Comparison of ENCODE assay signal across 8 cellular contexts in the genomic region with DNA sequence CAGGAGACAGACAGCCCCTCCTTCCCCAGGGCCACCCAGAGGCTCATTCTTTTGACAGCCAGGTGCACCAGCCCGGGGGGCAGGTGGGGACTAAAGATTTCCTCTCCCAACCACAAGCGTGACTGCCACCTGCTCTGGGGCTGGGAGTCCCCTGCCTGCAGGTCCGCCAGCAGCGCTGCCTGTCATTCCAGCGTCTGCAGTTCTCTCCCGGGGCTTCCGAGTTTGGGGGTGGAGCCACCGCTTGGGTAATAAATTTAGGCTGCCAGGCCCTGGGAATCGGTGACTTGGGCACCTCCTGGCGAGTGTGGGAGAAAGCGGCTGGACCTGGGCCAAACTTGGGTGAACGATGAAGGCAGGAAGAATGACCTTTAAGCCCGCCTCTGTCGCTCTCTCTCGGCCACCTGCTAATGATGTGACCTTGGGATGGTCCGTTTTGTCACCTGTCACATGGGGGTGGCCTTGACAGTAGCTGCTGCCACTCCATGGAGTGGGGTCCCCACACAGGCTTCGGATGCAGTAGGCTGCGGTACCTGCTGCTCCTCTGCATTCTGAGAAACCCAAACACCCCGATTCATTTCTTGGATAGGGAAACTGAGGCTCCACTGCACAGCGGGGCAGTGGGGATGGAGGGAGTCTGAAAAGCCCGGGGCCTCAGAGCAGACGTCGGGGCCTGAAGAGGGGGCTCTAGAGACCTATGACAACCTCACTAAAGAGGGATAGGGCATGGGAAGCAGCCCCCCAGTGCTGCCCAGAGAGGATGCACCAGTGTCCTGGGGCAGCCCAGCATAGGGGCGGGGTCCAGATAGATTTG. TPM values are rescaled to one million over a fixed set of nuclear protein-coding genes. Genes with fewer than 3 reads are reported as not detected.
DNase-seq lines count a peak whose midpoint lies in the region; TF ChIP-seq lines count a peak whose summit lies in the region.

No MANE protein-coding gene starts in this region.

- peaks cover 0 to 22% (median 0%) of the 10 kb centered on the region in 3 donors for H3K36me3 ChIP-seq in esophagus squamous epithelium
- H3K36me3 ChIP-seq in neural progenitor cell: no peaks in the 10 kb centered on the region

- no peak overlapping the region for H3K9ac ChIP-seq in neural progenitor cell

- no peaks in the 10 kb centered on the region for H3K36me3 Mint-ChIP-seq in T-helper 2 cell treated with Interferon-gamma antibody and Interleukin-4, amounts not matched to agents 5 μg/mL and 100 μg/mL, for 36 hours (ENCODE audit: low read depth)
- no peaks in the 10 kb centered on the region for H3K36me3 Mint-ChIP-seq in neural progenitor cell

- no peaks in the 10 kb centered on the region for H3K9me3 Mint-ChIP-seq in T-helper 2 cell treated with Interferon-gamma antibody and Interleukin-4, amounts not matched to agents 5 μg/mL and 100 μg/mL, for 36 hours
- no peaks in the 10 kb centered on the region for H3K9me3 Mint-ChIP-seq in neural progenitor cell

- H3K4me2 ChIP-seq in neural progenitor cell: peak overlapping the region; percentile 60

- intact Hi-C loops in esophagus squamous epithelium (cut with DNase I): no loop called here

- peaks cover 21% of the 10 kb centered on the region for H3F3A ChIP-seq in neural progenitor cell (ENCODE audit: low read depth)

- 20 to 51% methylated on average over 7 to 15 of the region's 24 CpGs for WGBS in esophagus squamous epithelium, 2 donors

- H2AFZ ChIP-seq in neural progenitor cell (replicated peaks): no peak overlapping the region

- H3K9me3 ChIP-seq in esophagus squamous epithelium (no peaks in the 10 kb centered on the region), neural progenitor cell (ENCODE audit: low read depth) (no peaks in the 10 kb centered on the region)

- TF ChIP-seq CTCF in esophagus squamous epithelium (IDR thresholded peaks at IDR 0.05): peak in 1 of 6 experiments; percentile 13
- TF ChIP-seq CTCF in neural progenitor cell (IDR thresholded peaks at IDR 0.05): no peak

- peaks cover 6% of the 10 kb centered on the region for H3K4me1 Mint-ChIP-seq in T-helper 2 cell treated with Interferon-gamma antibody and Interleukin-4, amounts not matched to agents 5 μg/mL and 100 μg/mL, for 36 hours (ENCODE audit: low read depth)
- peaks cover 13% of the 10 kb centered on the region for H3K4me1 Mint-ChIP-seq in neural progenitor cell

- DNase-seq in NCI-H524 (lab: John Stamatoyannopoulos, UW) (peak; percentile 86 to 90), NCI-H524 treated with DMSO at 0.1 percent for 48 hours (lab: John Stamatoyannopoulos, UW) (no peak), NCI-H1436 (lab: John Stamatoyannopoulos, UW) (peak; percentile 96), esophagus squamous epithelium (lab: John Stamatoyannopoulos, UW) (no peak), neural progenitor cell (ENCODE audit: low spot score) (peak; percentile 82), hippocampal formation (lab: John Stamatoyannopoulos, UW) (no peak), GDM1 (lab: John Stamatoyannopoulos, UW) (no peak)
- DNase-seq in T-helper 2 cell treated with Interferon-gamma antibody and Interleukin-4, amounts not matched to agents 5 μg/mL and 100 μg/mL, for 36 hours (ENCODE audit: low spot score): no peak

- H3K4me3 ChIP-seq in esophagus squamous epithelium: peak overlapping the region in 1 of 4 donors; percentile 77
- no peak overlapping the region for H3K4me3 ChIP-seq in neural progenitor cell

- H3K4me3 Mint-ChIP-seq in T-helper 2 cell treated with Interferon-gamma antibody and Interleukin-4, amounts not matched to agents 5 μg/mL and 100 μg/mL, for 36 hours: peak overlapping the region; percentile 89
- peak overlapping the region; percentile 85 for H3K4me3 Mint-ChIP-seq in neural progenitor cell

- H3K27ac ChIP-seq in esophagus squamous epithelium (peak overlapping the region; percentile 63 to 94 (median 79)), neural progenitor cell (no peak overlapping the region)

- peaks cover 5% of the 10 kb centered on the region for H4K20me1 ChIP-seq in neural progenitor cell (ENCODE audit: low read depth)

- H3K27me3 Mint-ChIP-seq in T-helper 2 cell treated with Interferon-gamma antibody and Interleukin-4, amounts not matched to agents 5 μg/mL and 100 μg/mL, for 36 hours (ENCODE audit: low read depth): peaks cover 3% of the 10 kb centered on the region
- H3K27me3 Mint-ChIP-seq in neural progenitor cell (ENCODE audit: insufficient read depth, low read depth): peaks cover 17% of the 10 kb centered on the region

- no peak for TF ChIP-seq POLR2A in esophagus squamous epithelium (IDR thresholded peaks at IDR 0.05)

- H3K27me3 ChIP-seq in esophagus squamous epithelium (peaks cover 0 to 37% (median 0%) of the 10 kb centered on the region in 4 donors), neural progenitor cell (no peaks in the 10 kb centered on the region)

- H3K79me2 ChIP-seq in neural progenitor cell (ENCODE audit: low read depth): no peaks in the 10 kb centered on the region

- peaks cover 14 to 53% (median 17%) of the 10 kb centered on the region in 3 donors for H3K4me1 ChIP-seq in esophagus squamous epithelium
- H3K4me1 ChIP-seq in neural progenitor cell: peaks cover 4% of the 10 kb centered on the region

- peak overlapping the region; percentile 94 for H3K27ac Mint-ChIP-seq in T-helper 2 cell treated with Interferon-gamma antibody and Interleukin-4, amounts not matched to agents 5 μg/mL and 100 μg/mL, for 36 hours
- H3K27ac Mint-ChIP-seq in neural progenitor cell: peak overlapping the region; percentile 80

RNA-seq across cellular contexts. Expression of gene FUT6, which starts 12.8 kb away (rescaled TPM):
- total RNA-seq in esophagus squamous epithelium (100 to 1,000 TPM in 1 of 4 donors, 10 to 100 TPM in 3; 40.6 to 160 (median 68.9) TPM), neural progenitor cell (ENCODE audit: low replicate concordance) (not detected in 2 replicates)

RNA-seq across cellular contexts. Expression of gene NRTN, which starts 21.9 kb away (rescaled TPM):
- total RNA-seq in esophagus squamous epithelium (1 to 10 TPM; 1.1 to 3.8 (median 1.4) TPM), neural progenitor cell (ENCODE audit: low replicate concordance) (2.4 and 6.0 TPM in 2 replicates)

RNA-seq across cellular contexts. Expression of gene FUT3, which starts 24.5 kb away (rescaled TPM):
- total RNA-seq in esophagus squamous epithelium: 100 to 1,000 TPM in 2 of 4 donors, 10 to 100 TPM in 2; 51.7 to 145 (median 84.8) TPM
- total RNA-seq in neural progenitor cell (ENCODE audit: low replicate concordance): 0.34 TPM in 1 of 2 replicates, not detected in the other

RNA-seq across cellular contexts. Expression of gene DUS3L, which starts 35.8 kb away (rescaled TPM):
- total RNA-seq in esophagus squamous epithelium (10 to 100 TPM; 19.2 to 45.8 (median 39.4) TPM), neural progenitor cell (ENCODE audit: low replicate concordance) (20.7 and 27.6 TPM in 2 replicates)

RNA-seq across cellular contexts. Expression of gene PRR22, which starts 42.2 kb away (rescaled TPM):
- total RNA-seq in esophagus squamous epithelium: 1 to 10 TPM; 1.3 to 5.0 (median 2.1) TPM
- 0.40 TPM in 1 of 2 replicates, not detected in the other for total RNA-seq in neural progenitor cell (ENCODE audit: low replicate concordance)

Comparison
In these comparisons a context has a peak if more than half of its experiments do, and no peak if none do; other contexts are left out.
1. DNase-seq: peak in NCI-H524 (2 of 2), NCI-H1436 (single experiment) and neural progenitor cell (single experiment); none in NCI-H524 treated with DMSO at 0.1 percent for 48 hours (single experiment), T-helper 2 cell treated with Interferon-gamma antibody and Interleukin-4, amounts not matched to agents 5 μg/mL and 100 μg/mL, for 36 hours (single experiment), esophagus squamous epithelium (single experiment), hippocampal formation (0 of 2) and GDM1 (single experiment).
2. RNA of gene FUT6, which starts 12.8 kb away (total RNA-seq): 40.6 to 160 TPM in esophagus squamous epithelium; not detected in neural progenitor cell; every median in the first group is over 10 times any median in the second.
3. RNA of gene FUT3, which starts 24.5 kb away (total RNA-seq): 51.7 to 145 TPM in esophagus squamous epithelium; 0.34 TPM in neural progenitor cell; every median in the first group is over 10 times any median in the second.